Comparison of ENCODE assay signal across 8 cellular contexts in genomic region chr1:1402081-1402900, GRCh38. TPM values are rescaled to one million over a fixed set of nuclear protein-coding genes. Genes with fewer than 3 reads are reported as not detected.
DNase-seq lines count a peak whose midpoint lies in the region; ATAC-seq and TF ChIP-seq lines count a peak whose summit lies in the region.

No MANE protein-coding gene starts in this region.

- no peaks in the 10 kb centered on the region for H3K27me3 Mint-ChIP-seq in naive thymus-derived CD8-positive, alpha-beta T cell

- DNase-seq in DMS 273 (lab: John Stamatoyannopoulos, UW; ENCODE audit: unreplicated experiment) (peak; percentile 94), HEK293T (ENCODE audit: extremely low spot score) (peak; percentile 60), SJCRH30 (peak; percentile 57 to 71), cerebellar cortex (ENCODE audit: low spot score) (peak; percentile 66)
- peak in 2 of 10 donors; percentile 33 for DNase-seq in naive thymus-derived CD8-positive, alpha-beta T cell

- peaks cover 16 to 66% (median 56%) of the 10 kb centered on the region in 4 donors for H3K4me1 Mint-ChIP-seq in naive thymus-derived CD8-positive, alpha-beta T cell

- no peaks in the 10 kb centered on the region for H3K9me3 ChIP-seq in SJCRH30 (replicated peaks)

- no peaks in the 10 kb centered on the region for H3K27me3 ChIP-seq in SJCRH30

- POLR2A ChIA-PET in HEK293T (lab: Yijun Ruan, JAX): interaction anchor here (0.7 to 1.4 kb wide), 7 partner anchors 13 to 102 kb away, joined by 3 to 5 read pairs (median 4); partner anchors contain the start of genes ATAD3C and AURKAIP1
- POLR2A ChIA-PET in naive thymus-derived CD8-positive, alpha-beta T cell (lab: Charles Lee): interaction anchor here (0.6 to 5.9 kb wide), 4 partner anchors 17 to 30 kb away, joined by 3 to 69 read pairs (median 4); partner anchors contain the start of gene AURKAIP1

- no peaks in the 10 kb centered on the region for H3K9me3 Mint-ChIP-seq in naive thymus-derived CD8-positive, alpha-beta T cell

- peaks cover 59% of the 10 kb centered on the region for H3K36me3 ChIP-seq in SJCRH30

- ATAC-seq in naive thymus-derived CD8-positive, alpha-beta T cell: no peak
- ATAC-seq in HG03342 (IDR thresholded peaks at IDR 0.05; ENCODE audit: unreplicated experiment) (no peak), HG02678 (IDR thresholded peaks at IDR 0.05; ENCODE audit: unreplicated experiment) (no peak), HG02885 (IDR thresholded peaks at IDR 0.05; ENCODE audit: poor library complexity, unreplicated experiment) (no peak)

- H3K27ac ChIP-seq in SJCRH30: no peak overlapping the region

- H3K36me3 Mint-ChIP-seq in naive thymus-derived CD8-positive, alpha-beta T cell: peaks cover 0 to 56% (median 13%) of the 10 kb centered on the region in 3 donors

- peak overlapping the region in 7 of 10 donors; percentile 55 to 87 (median 71) for H3K27ac Mint-ChIP-seq in naive thymus-derived CD8-positive, alpha-beta T cell

- no peak overlapping the region for H3K4me3 ChIP-seq in SJCRH30

- CTCF ChIA-PET in HEK293T (lab: Yijun Ruan, JAX): interaction anchor here (0.5 to 1.4 kb wide), 7 partner anchors 10 to 421 kb away, joined by 3 to 9 read pairs (median 4); no protein-coding TSS in a partner anchor

- peak overlapping the region in 8 of 10 donors; percentile 30 to 87 (median 60) for H3K4me3 Mint-ChIP-seq in naive thymus-derived CD8-positive, alpha-beta T cell

- H3K4me1 ChIP-seq in SJCRH30: peaks cover 16% of the 10 kb centered on the region

TF ChIP-seq in HEK293T, 16 proteins besides CTCF, POLR2A, EP300 and RAD21:
- no peak for TF ChIP-seq TARDBP (IDR thresholded peaks at IDR 0.05)
- no peak for TF ChIP-seq ELF4 (IDR thresholded peaks at IDR 0.05)
- TF ChIP-seq ZNF384 (IDR thresholded peaks at IDR 0.05): no peak
- no peak for TF ChIP-seq FOXM1 (IDR thresholded peaks at IDR 0.05; ENCODE audit: borderline replicate concordance)
- no peak for TF ChIP-seq ARNT (IDR thresholded peaks at IDR 0.05)
- TF ChIP-seq FOXA1 (IDR thresholded peaks at IDR 0.05): no peak

RNA-seq across cellular contexts. Expression of gene CCNL2, which starts 3.2 kb away (rescaled TPM):
- total RNA-seq in SJCRH30 (2014; rRNA removed; shearing (Covaris generic)): 124 and 196 TPM in 2 replicates
- total RNA-seq in naive thymus-derived CD8-positive, alpha-beta T cell: 100 to 1,000 TPM; 399 to 406 TPM
- 10 to 100 TPM; 13.4 to 28.1 (median 13.7) TPM for polyA plus RNA-seq in naive thymus-derived CD8-positive, alpha-beta T cell

RNA-seq across cellular contexts. Expression of gene MRPL20, which starts 4.8 kb away (rescaled TPM):
- total RNA-seq in SJCRH30 (2014; rRNA removed; shearing (Covaris generic)): 229 and 236 TPM in 2 replicates
- 100 to 1,000 TPM; 162 to 165 TPM for total RNA-seq in naive thymus-derived CD8-positive, alpha-beta T cell
- 100 to 1,000 TPM; 203 to 233 (median 224) TPM for polyA plus RNA-seq in naive thymus-derived CD8-positive, alpha-beta T cell

RNA-seq across cellular contexts. Expression of gene ANKRD65, which starts 18.8 kb away (rescaled TPM):
- 6.1 and 6.2 TPM in 2 replicates for total RNA-seq in SJCRH30 (2014; rRNA removed; shearing (Covaris generic))
- total RNA-seq in naive thymus-derived CD8-positive, alpha-beta T cell: not detected
- polyA plus RNA-seq in naive thymus-derived CD8-positive, alpha-beta T cell: not detected

RNA-seq across cellular contexts. Expression of gene AURKAIP1, which starts 27.3 kb away (rescaled TPM):
- total RNA-seq in SJCRH30 (2014; rRNA removed; shearing (Covaris generic)): 177 and 208 TPM in 2 replicates
- 10 to 100 TPM; 68.0 to 70.3 TPM for total RNA-seq in naive thymus-derived CD8-positive, alpha-beta T cell
- 100 to 1,000 TPM; 146 to 169 (median 168) TPM for polyA plus RNA-seq in naive thymus-derived CD8-positive, alpha-beta T cell

RNA-seq across cellular contexts. Expression of gene VWA1, which starts 33.2 kb away (rescaled TPM):
- 0.58 and 3.3 TPM in 2 replicates for total RNA-seq in SJCRH30 (2014; rRNA removed; shearing (Covaris generic))
- total RNA-seq in naive thymus-derived CD8-positive, alpha-beta T cell: not detected
- polyA plus RNA-seq in naive thymus-derived CD8-positive, alpha-beta T cell: not detected
